ENCODE assay signal across 9 cellular contexts in the genomic region with DNA sequence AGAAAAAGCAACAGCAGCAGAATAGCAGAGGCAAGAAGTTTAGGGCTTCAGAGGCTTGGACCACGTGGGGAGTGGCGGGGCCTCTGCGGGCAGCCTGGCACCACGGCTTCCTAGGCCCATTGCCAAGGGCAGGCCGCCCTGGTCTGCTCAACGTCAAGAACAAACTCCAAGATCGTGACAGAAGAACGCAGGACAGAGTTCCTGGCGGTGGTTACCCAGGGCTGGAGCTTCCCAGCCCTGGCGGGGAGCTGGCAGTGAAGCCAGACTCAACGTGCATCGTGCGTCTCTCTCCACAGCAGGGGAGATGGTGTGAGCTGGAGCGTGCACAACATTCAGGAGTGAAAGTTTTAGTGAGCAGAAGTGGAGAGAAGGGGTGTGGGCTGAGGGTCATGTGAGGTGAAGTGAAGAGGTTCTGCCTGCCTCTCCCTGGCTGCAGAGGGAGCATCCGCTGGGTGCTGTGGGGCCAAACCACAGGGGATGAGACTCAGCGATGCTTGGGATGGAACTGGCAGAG. TPM values are rescaled to one million over a fixed set of nuclear protein-coding genes. Genes with fewer than 3 reads are reported as not detected.
DNase-seq lines count a peak whose midpoint lies in the region; ATAC-seq and TF ChIP-seq lines count a peak whose summit lies in the region.
"Had no signal": no experiment of that assay in that cellular context is flagged by ENCODE, and none has a peak within 500 bp of the region (broad histone marks: within the 10 kb centered on the region; RNA-seq: fewer than 3 reads in every experiment).

No MANE protein-coding gene starts in this region.

- no peak for TF ChIP-seq CTCF in GM12865 (IDR thresholded peaks at IDR 0.05; ENCODE audit: insufficient read depth, low read depth, low read length, missing control alignments)
- no peak for TF ChIP-seq CTCF in Peyer's patch (IDR thresholded peaks at IDR 0.05)
- no peak for TF ChIP-seq CTCF in heart left ventricle (IDR thresholded peaks at IDR 0.05)

- intact Hi-C loops in heart left ventricle (cut with DNase I) = no loop called here

- TF ChIP-seq POLR2A in Peyer's patch (IDR thresholded peaks at IDR 0.05) (no peak), heart left ventricle (IDR thresholded peaks at IDR 0.05) (no peak)

- DNase-seq in GM12865 (ENCODE audit: low read depth) = peak; percentile 16
- peak in 2 of 3 donors; percentile 60 to 72 for DNase-seq in Peyer's patch
- DNase-seq in heart left ventricle = peak; percentile 77 to 90 (median 85)
- peak; percentile 55 for DNase-seq in retina
- no peak for DNase-seq in stimulated activated naive CD4-positive, alpha-beta T cell treated with Interleukin-2 at 50 U/mL for 16 hours (lab: John Stamatoyannopoulos, UW)
- no peak for DNase-seq in NCI-H1930 (lab: John Stamatoyannopoulos, UW)
- DNase-seq: NCI-H226 had no signal

- ATAC-seq in heart left ventricle (peak; percentile 74 to 87 (median 80)), GM19397 (IDR thresholded peaks at IDR 0.05; ENCODE audit: unreplicated experiment) (no peak), HG03039 (IDR thresholded peaks at IDR 0.05; ENCODE audit: unreplicated experiment) (no peak)

- H3K27me3 ChIP-seq in Peyer's patch = no peaks in the 10 kb centered on the region
- peaks cover 0 to 3% (median 0%) of the 10 kb centered on the region in 9 donors for H3K27me3 ChIP-seq in heart left ventricle

- H3K36me3 ChIP-seq in Peyer's patch (no peaks in the 10 kb centered on the region), heart left ventricle (peaks cover 0 to 1% (median 0%) of the 10 kb centered on the region in 9 donors)

- H3K9me3 ChIP-seq in Peyer's patch (no peaks in the 10 kb centered on the region), heart left ventricle (no peaks in the 10 kb centered on the region)

- peak overlapping the region in 1 of 4 donors; percentile 31 for H3K27ac ChIP-seq in Peyer's patch
- H3K27ac ChIP-seq in heart left ventricle = peak overlapping the region in 6 of 12 donors; percentile 5 to 70 (median 38)

- H3K4me1 ChIP-seq in Peyer's patch (peaks cover 0 to 17% (median 3%) of the 10 kb centered on the region in 4 donors), heart left ventricle (peaks cover 0 to 58% (median 11%) of the 10 kb centered on the region in 12 donors)

- WGBS in heart left ventricle, 4 donors = 32 to 40% (median 36%) methylated on average over 16 of the region's 16 CpGs

- H3K4me3 ChIP-seq in GM12865 (ENCODE audit: low read depth, low read length) (no peak overlapping the region), Peyer's patch (no peak overlapping the region), heart left ventricle (no peak overlapping the region)

RNA-seq across cellular contexts. Expression of a gene that starts 13.9 kb away (rescaled TPM):
- total RNA-seq in Peyer's patch (10 to 100 TPM in 2 of 4 donors, 1 to 10 TPM in 2; 9.5 to 19.3 (median 12.3) TPM), heart left ventricle (1 to 10 TPM in 5 of 9 donors, under 1 TPM in 4; 0.10 to 9.0 (median 1.2) TPM)
- 1 to 10 TPM in 1 of 2 donors, under 1 TPM in 1; 0.69 to 1.8 TPM for polyA plus RNA-seq in heart left ventricle

Comparison
In these comparisons a context has a peak if more than half of its experiments do, and no peak if none do; other contexts are left out.
1. DNase-seq: peak in GM12865 (single experiment), Peyer's patch (2 of 3), heart left ventricle (5 of 5) and retina (single experiment); none in stimulated activated naive CD4-positive, alpha-beta T cell treated with Interleukin-2 at 50 U/mL for 16 hours (single experiment) and NCI-H1930 (0 of 2).
2. ATAC-seq: peak in heart left ventricle (4 of 4); none in GM19397 (single experiment) and HG03039 (single experiment).